27 cellular contexts compared by ENCODE assay signal in genomic region chr17:70510288-70510687, GRCh38.
"Had no signal": no experiment of that assay in that cellular context is flagged by ENCODE, and none has a peak within 500 bp of the region (broad histone marks: within the 10 kb centered on the region; RNA-seq: fewer than 3 reads in every experiment).

No MANE protein-coding gene starts in this region.

- H3K27ac ChIP-seq: stomach, suprapubic skin, testis, thoracic aorta, thyroid gland, tibial artery, tibial nerve, transverse colon, upper lobe of left lung, upper lobe of right lung, uterus, vagina had no signal

- H3K36me3 ChIP-seq: stomach, suprapubic skin, thoracic aorta, thyroid gland, tibial artery, tibial nerve, transverse colon, upper lobe of left lung, upper lobe of right lung, uterus, vagina had no signal

- H3K4me1 Mint-ChIP-seq: stimulated activated effector memory CD8-positive, alpha-beta T cell treated with anti-CD3 and anti-CD28 coated beads, Interleukin-12 subunit alpha, Interleukin-12 subunit beta, amount 100 ng/mL, for 72 hours; stimulated activated memory B cell treated with anti-CD40 and anti-IgM and Interleukin-4, amounts not matched to agents 10 μg/mL and 1 μg/mL and 100 μg/mL, for 72 hours; stimulated activated naive CD8-positive, alpha-beta T cell treated with anti-CD3 and anti-CD28 coated beads, Interleukin-15, amount 100 ng/mL, for 72 hours had no signal

- H3K27me3 Mint-ChIP-seq: stimulated activated memory B cell treated with anti-CD40 and anti-IgM and Interleukin-4, amounts not matched to agents 10 μg/mL and 1 μg/mL and 100 μg/mL, for 72 hours; stimulated activated naive CD8-positive, alpha-beta T cell treated with anti-CD3 and anti-CD28 coated beads, Interleukin-15, amount 100 ng/mL, for 72 hours had no signal

- H3K4me3 Mint-ChIP-seq: stimulated activated effector memory CD8-positive, alpha-beta T cell treated with anti-CD3 and anti-CD28 coated beads, Interleukin-12 subunit alpha, Interleukin-12 subunit beta, amount 100 ng/mL, for 72 hours; stimulated activated memory B cell treated with anti-CD40 and anti-IgM and Interleukin-4, amounts not matched to agents 10 μg/mL and 1 μg/mL and 100 μg/mL, for 72 hours; stimulated activated naive B cell treated with anti-CD40 and anti-IgM and Interleukin-4, amounts not matched to agents 10 μg/mL and 1 μg/mL and 100 μg/mL, for 72 hours; stimulated activated naive CD8-positive, alpha-beta T cell treated with anti-CD3 and anti-CD28 coated beads, Interleukin-15, amount 100 ng/mL, for 72 hours; stimulated activated naive CD8-positive, alpha-beta T cell treated with anti-CD3 and anti-CD28 coated beads, Interleukin-15, Interleukin-2, amounts not matched to agents 100 ng/mL and 50 ng/mL, for 24 hours had no signal

- H3K9me3 Mint-ChIP-seq: stimulated activated memory B cell treated with anti-CD40 and anti-IgM and Interleukin-4, amounts not matched to agents 10 μg/mL and 1 μg/mL and 100 μg/mL, for 72 hours; stimulated activated naive B cell treated with anti-CD40 and anti-IgM and Interleukin-4, amounts not matched to agents 10 μg/mL and 1 μg/mL and 100 μg/mL, for 72 hours; stimulated activated naive CD8-positive, alpha-beta T cell treated with anti-CD3 and anti-CD28 coated beads, Interleukin-15, amount 100 ng/mL, for 72 hours; stimulated activated naive CD8-positive, alpha-beta T cell treated with anti-CD3 and anti-CD28 coated beads, Interleukin-15, Interleukin-2, amounts not matched to agents 100 ng/mL and 50 ng/mL, for 24 hours had no signal

- H3K27me3 ChIP-seq: stomach, suprapubic skin, testis, thyroid gland, tibial artery, tibial nerve, transverse colon, upper lobe of left lung, upper lobe of right lung, uterus, vagina had no signal

- H3K27ac Mint-ChIP-seq: stimulated activated effector memory CD8-positive, alpha-beta T cell treated with anti-CD3 and anti-CD28 coated beads, Interleukin-12 subunit alpha, Interleukin-12 subunit beta, amount 100 ng/mL, for 72 hours; stimulated activated memory B cell treated with anti-CD40 and anti-IgM and Interleukin-4, amounts not matched to agents 10 μg/mL and 1 μg/mL and 100 μg/mL, for 72 hours; stimulated activated naive B cell treated with anti-CD40 and anti-IgM and Interleukin-4, amounts not matched to agents 10 μg/mL and 1 μg/mL and 100 μg/mL, for 72 hours; stimulated activated naive CD8-positive, alpha-beta T cell treated with anti-CD3 and anti-CD28 coated beads, Interleukin-15, amount 100 ng/mL, for 72 hours; stimulated activated naive CD8-positive, alpha-beta T cell treated with anti-CD3 and anti-CD28 coated beads, Interleukin-15, Interleukin-2, amounts not matched to agents 100 ng/mL and 50 ng/mL, for 24 hours had no signal

- H3K4me3 ChIP-seq: stomach, suprapubic skin, testis, thoracic aorta, thyroid gland, tibial artery, tibial nerve, transverse colon, upper lobe of left lung, upper lobe of right lung, uterus, vagina had no signal

- H3K4me1 ChIP-seq: stomach, suprapubic skin, testis, thyroid gland, tibial artery, tibial nerve, transverse colon, upper lobe of left lung, upper lobe of right lung, uterus, vagina had no signal

- H3K36me3 Mint-ChIP-seq: stimulated activated effector memory CD8-positive, alpha-beta T cell treated with anti-CD3 and anti-CD28 coated beads, Interleukin-12 subunit alpha, Interleukin-12 subunit beta, amount 100 ng/mL, for 72 hours; stimulated activated memory B cell treated with anti-CD40 and anti-IgM and Interleukin-4, amounts not matched to agents 10 μg/mL and 1 μg/mL and 100 μg/mL, for 72 hours; stimulated activated naive B cell treated with anti-CD40 and anti-IgM and Interleukin-4, amounts not matched to agents 10 μg/mL and 1 μg/mL and 100 μg/mL, for 72 hours had no signal

- ATAC-seq: stimulated activated effector memory CD8-positive, alpha-beta T cell treated with anti-CD3 and anti-CD28 coated beads, Interleukin-12 subunit alpha, Interleukin-12 subunit beta, amount 100 ng/mL, for 72 hours; stimulated activated memory B cell treated with anti-CD40 and anti-IgM and Interleukin-4, amounts not matched to agents 10 μg/mL and 1 μg/mL and 100 μg/mL, for 72 hours; stimulated activated naive B cell treated with anti-CD40 and anti-IgM and Interleukin-4, amounts not matched to agents 10 μg/mL and 1 μg/mL and 100 μg/mL, for 72 hours; stimulated activated naive CD8-positive, alpha-beta T cell treated with anti-CD3 and anti-CD28 coated beads, Interleukin-15, amount 100 ng/mL, for 72 hours; stimulated activated naive CD8-positive, alpha-beta T cell treated with anti-CD3 and anti-CD28 coated beads, Interleukin-15, Interleukin-2, amounts not matched to agents 100 U/mL and 50 U/mL, for 24 hours; upper lobe of right lung had no signal

- H3K9me3 ChIP-seq: stomach, suprapubic skin, testis, thoracic aorta, thyroid gland, tibial artery, tibial nerve, transverse colon, upper lobe of left lung, upper lobe of right lung, uterus, vagina had no signal

- DNase-seq: stimulated activated CD4-positive, alpha-beta T cell treated with anti-CD3 and anti-CD28 coated beads, Interleukin-2, amount 100 ng/mL, for 48 hours; stimulated activated CD4-positive, alpha-beta T cell treated with anti-CD3 and anti-CD28 coated beads, Interleukin-4, amount 100 ng/mL, for 1 hour; stimulated activated CD4-positive, alpha-beta T cell treated with anti-CD3 and anti-CD28 coated beads, Interleukin-4, amount 100 ng/mL, for 24 hours; stimulated activated CD4-positive, alpha-beta T cell treated with anti-CD3 and anti-CD28 coated beads, Interleukin-4, amount 100 ng/mL, for 4 hours; stimulated activated CD8-positive, alpha-beta memory T cell treated with anti-CD3 and anti-CD28 coated beads, Interleukin-4, amount 100 ng/mL, for 48 hours; stimulated activated naive B cell treated with anti-CD40 and anti-IgM and Interleukin-4, amounts not matched to agents 10 μg/mL and 1 μg/mL and 100 μg/mL, for 72 hours; stimulated activated naive CD4-positive, alpha-beta T cell; stimulated activated naive CD4-positive, alpha-beta T cell treated with Interleukin-2 at 50 U/mL for 16 hours; stimulated activated naive CD8-positive, alpha-beta T cell treated with anti-CD3 and anti-CD28 coated beads, Interleukin-15, amount 100 ng/mL, for 72 hours; stimulated activated naive CD8-positive, alpha-beta T cell treated with anti-CD3 and anti-CD28 coated beads, Interleukin-15, Interleukin-2, amounts not matched to agents 100 U/mL and 50 U/mL, for 24 hours; stomach; substantia nigra; testis; thyroid gland; tibial artery; transverse colon; trophoblast cell; upper lobe of left lung; upper lobe of right lung; uterus had no signal
